ENCODE assay signal across 8 cellular contexts in the genomic region with DNA sequence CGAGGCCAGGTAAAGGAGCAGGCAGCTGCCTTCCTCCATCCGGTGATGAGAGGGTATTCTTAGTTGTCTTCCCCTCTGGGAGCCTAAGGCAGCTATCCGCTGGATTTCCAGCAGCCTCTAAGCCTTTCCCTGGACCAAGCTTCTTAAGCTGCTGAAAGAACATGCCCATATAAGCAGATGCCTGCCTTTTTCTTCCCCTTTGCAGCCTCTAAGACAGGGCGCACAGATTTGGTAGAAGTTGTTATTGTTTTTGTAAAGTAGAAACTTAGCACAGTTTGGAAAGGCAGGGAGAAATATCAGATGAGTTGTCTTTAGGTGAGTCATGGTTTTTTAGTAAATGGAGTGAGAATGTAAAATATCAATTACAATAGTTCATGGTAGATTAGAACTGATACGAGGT.
A peak's percentile ranks its signal among the peaks of the same experiment; 100 is the strongest.
DNase-seq lines count a peak whose midpoint lies in the region; ATAC-seq and TF ChIP-seq lines count a peak whose summit lies in the region.

No MANE protein-coding gene starts in this region.

- H3K9me3 ChIP-seq in CD4-positive, alpha-beta T cell (ENCODE audit: control insufficient read depth, low read length) = no peaks in the 10 kb centered on the region
- H3K9me3 ChIP-seq in A673 (ENCODE audit: low read depth, low read length, poor library complexity, severe bottlenecking) = no peaks in the 10 kb centered on the region

- H3K27me3 Mint-ChIP-seq in CD4-positive, alpha-beta T cell = no peaks in the 10 kb centered on the region
- no peaks in the 10 kb centered on the region for H3K27me3 Mint-ChIP-seq in Calu3 (ENCODE audit: unreplicated experiment)
- H3K27me3 Mint-ChIP-seq in mesothelial cell of epicardium (ENCODE audit: low read depth) = no peaks in the 10 kb centered on the region

- no TSS peak for BruUV-seq in Calu3 (replicated peaks; lab: Mats Ljungman, UMichigan)
- BruUV-seq in A673 (replicated peaks; lab: Mats Ljungman, UMichigan) = no TSS peak

- peak overlapping the region; percentile 25 for H3K27ac Mint-ChIP-seq in CD4-positive, alpha-beta T cell
- H3K27ac Mint-ChIP-seq in Calu3 (ENCODE audit: unreplicated experiment) = no peak overlapping the region
- H3K27ac Mint-ChIP-seq in mesothelial cell of epicardium = no peak overlapping the region

- H3K36me3 ChIP-seq in A673 (ENCODE audit: insufficient read depth, low read length, poor library complexity, severe bottlenecking) = no peaks in the 10 kb centered on the region

- ATAC-seq in CD4-positive, alpha-beta T cell (ENCODE audit: poor library complexity) = peak; percentile 21
- ATAC-seq in GM19438 (IDR thresholded peaks at IDR 0.05; ENCODE audit: low read depth, unreplicated experiment) = peak; percentile 54
- ATAC-seq in HG03095 (IDR thresholded peaks at IDR 0.05; ENCODE audit: unreplicated experiment) = peak; percentile 28

- no peak for DNase-seq in CD4-positive, alpha-beta T cell
- DNase-seq in cardiac fibroblast (ENCODE audit: low read depth in 2 of 2) (peak; percentile 12 to 32), Calu3 (no peak), A673 (ENCODE audit: low spot score) (no peak), mesothelial cell of epicardium (ENCODE audit: low spot score in 2 of 2, unreplicated experiment in 2 of 2) (no peak), AG20443 (ENCODE audit: low spot score) (no peak)

- no peaks in the 10 kb centered on the region for H3K9me3 Mint-ChIP-seq in CD4-positive, alpha-beta T cell
- H3K9me3 Mint-ChIP-seq in Calu3 (ENCODE audit: low read depth, unreplicated experiment) (no peaks in the 10 kb centered on the region), mesothelial cell of epicardium (no peaks in the 10 kb centered on the region)

- H3K27ac ChIP-seq in CD4-positive, alpha-beta T cell (ENCODE audit: low read depth, low read length) = no peak overlapping the region
- H3K27ac ChIP-seq in A673 (ENCODE audit: low read depth, low read length, poor library complexity, severe bottlenecking) = no peak overlapping the region

- H3K4me1 Mint-ChIP-seq in CD4-positive, alpha-beta T cell (ENCODE audit: low read depth) = peaks cover 28% of the 10 kb centered on the region
- no peaks in the 10 kb centered on the region for H3K4me1 Mint-ChIP-seq in Calu3 (ENCODE audit: low read depth, unreplicated experiment)
- H3K4me1 Mint-ChIP-seq in mesothelial cell of epicardium = peaks cover 7% of the 10 kb centered on the region

- H3K4me3 ChIP-seq in cardiac fibroblast (replicated peaks in 1 of 2; ENCODE audit: low read depth in 2 of 2, low read length in 2 of 2) = no peak overlapping the region
- H3K4me3 ChIP-seq in A673 (ENCODE audit: low read depth, low read length, poor library complexity, severe bottlenecking) = no peak overlapping the region

- POLR2A ChIA-PET in CD4-positive, alpha-beta T cell (lab: Charles Lee) = no interaction called here
- POLR2A ChIA-PET in A673 (lab: Charles Lee; ENCODE audit: low non-redundant PET) = no interaction called here

- intact Hi-C loops in CD4-positive, alpha-beta T cell (cut with DNase I, micrococcal nuclease) = no loop called here
- intact Hi-C loops in Calu3 (cut with micrococcal nuclease; ENCODE audit: unreplicated experiment) (no loop called here), A673 (cut with micrococcal nuclease; ENCODE audit: unreplicated experiment) (no loop called here)

- H3K4me1 ChIP-seq in A673 (ENCODE audit: insufficient read depth, low read length, poor library complexity, severe bottlenecking) = no peaks in the 10 kb centered on the region

- H3K4me3 Mint-ChIP-seq in CD4-positive, alpha-beta T cell = peak overlapping the region; percentile 18
- no peak overlapping the region for H3K4me3 Mint-ChIP-seq in Calu3 (ENCODE audit: low read depth, unreplicated experiment)
- H3K4me3 Mint-ChIP-seq in mesothelial cell of epicardium = no peak overlapping the region

- H3K36me3 Mint-ChIP-seq in CD4-positive, alpha-beta T cell (ENCODE audit: low read depth) = peaks cover 20% of the 10 kb centered on the region
- H3K36me3 Mint-ChIP-seq in Calu3 (ENCODE audit: insufficient read depth, unreplicated experiment) (no peaks in the 10 kb centered on the region), mesothelial cell of epicardium (peaks cover 27% of the 10 kb centered on the region)

- H3K27me3 ChIP-seq in CD4-positive, alpha-beta T cell (ENCODE audit: control insufficient read depth, insufficient read depth, low read length) = no peaks in the 10 kb centered on the region
- H3K27me3 ChIP-seq in A673 (replicated peaks; ENCODE audit: insufficient read depth, low read depth, low read length, poor library complexity) = no peaks in the 10 kb centered on the region

- CTCF ChIA-PET in CD4-positive, alpha-beta T cell (lab: Charles Lee) = no interaction called here
- CTCF ChIA-PET in Calu3 (lab: Charles Lee) = no interaction called here
- CTCF ChIA-PET in A673 (lab: Charles Lee) = no interaction called here

- no peak for TF ChIP-seq CTCF in CD4-positive, alpha-beta T cell (IDR thresholded peaks at IDR 0.05)
- TF ChIP-seq CTCF in cardiac fibroblast (IDR thresholded peaks at IDR 0.05; ENCODE audit: low read depth, low read length) (no peak), Calu3 (IDR thresholded peaks at IDR 0.05; ENCODE audit: unreplicated experiment) (no peak), A673 (conservative IDR thresholded peaks at IDR 0.05; ENCODE audit: low read depth, low read length) (no peak), mesothelial cell of epicardium (IDR thresholded peaks at IDR 0.05; ENCODE audit: unreplicated experiment) (no peak)

Comparison
In these comparisons a context has a peak if more than half of its experiments do, and no peak if none do; other contexts are left out.
1. DNase-seq: peak in cardiac fibroblast (2 of 2); none in CD4-positive, alpha-beta T cell (0 of 10), Calu3 (single experiment), A673 (single experiment), mesothelial cell of epicardium (0 of 2) and AG20443 (single experiment).
2. Peak in every context shown above with its lines, with median percentiles within 50 percentile points of each other: ATAC-seq.